ENCODE assay signal across 1 cellular context in genomic region chr9:16871358-16872151, GRCh38.
TF ChIP-seq lines count a peak whose summit lies in the region.

No MANE protein-coding gene starts in this region.

TF ChIP-seq in SK-N-SH treated with all-trans-retinoic acid at 6 μM for 48 hours, 23 proteins besides CTCF, POLR2A, EP300 and RAD21 (continued from another document):
- TF ChIP-seq TSHZ2 (CRISPR knock-in tag; IDR thresholded peaks at IDR 0.05): no peak
